In genomic region chr12:15346488-15346887, GRCh38 we compare ENCODE assay signal across 32 cellular contexts. TPM values are rescaled to one million over a fixed set of nuclear protein-coding genes. Genes with fewer than 3 reads are reported as not detected.
"Had no signal": no experiment of that assay in that cellular context is flagged by ENCODE, and none has a peak within 500 bp of the region (broad histone marks: within the 10 kb centered on the region; RNA-seq: fewer than 3 reads in every experiment).

No MANE protein-coding gene starts in this region.

- DNase-seq: activated CD4-positive, alpha-beta memory T cell treated with anti-CD3 and anti-CD28 coated beads, Interleukin-2, amount 10 ng/mL, durations not matched to agents 7 days and 5 days; activated CD4-positive, alpha-beta T cell treated with anti-CD3 and anti-CD28 coated beads for 36 hours; activated CD4-positive, alpha-beta T cell treated with anti-CD3 and anti-CD28 coated beads, Interleukin-2, amount 10 ng/mL, durations not matched to agents 24 days and 14 days; activated CD4-positive, CD25-positive, alpha-beta regulatory T cell; activated CD4-positive, CD25-positive, alpha-beta regulatory T cell treated with anti-CD3 and anti-CD28 coated beads, Interleukin-2, amount 50 U/mL, for 72 hours; activated CD8-positive, alpha-beta memory T cell treated with anti-CD3 and anti-CD28 coated beads, Interleukin-2, amount 50 U/mL, for 48 hours; activated gamma-delta T cell; activated naive CD4-positive, alpha-beta T cell; activated naive CD4-positive, alpha-beta T cell treated with anti-CD3 and anti-CD28 coated beads, Interleukin-2, amount 10 ng/mL, durations not matched to agents 7 days and 5 days; activated naive CD8-positive, alpha-beta T cell treated with anti-CD3 and anti-CD28 coated beads, Interleukin-2, amount 10 ng/mL, durations not matched to agents 7 days and 5 days; activated T-cell treated with anti-CD3 and anti-CD28 coated beads for 4 hours; activated T-cell treated with anti-CD3 and anti-CD28 coated beads, Interleukin-2, amount 50 U/mL, for 24 hours; activated T-cell treated with anti-CD3 and anti-CD28 coated beads, Interleukin-2, amount 50 U/mL, for 72 hours; central memory CD4-positive, alpha-beta T cell; cerebellar nuclear complex; colonic mucosa; effector CD8-positive, alpha-beta T cell; esophagus squamous epithelium; foreskin melanocyte; heart right ventricle; T-helper 2 cell had no signal

- H3K36me3 ChIP-seq: ascending aorta, breast epithelium, cardiac muscle cell, colonic mucosa, esophagus squamous epithelium, gastroesophageal sphincter, heart right ventricle had no signal

- H3K4me1 ChIP-seq: breast epithelium, colonic mucosa, esophagus squamous epithelium, gastroesophageal sphincter had no signal

- H3K27me3 ChIP-seq: ascending aorta, breast epithelium, cardiac muscle cell, colonic mucosa, esophagus squamous epithelium had no signal

- H3K36me3 Mint-ChIP-seq: activated naive CD4-positive, alpha-beta T cell treated with anti-CD3 and anti-CD28 coated beads, Interleukin-2, amount 10 ng/mL, durations not matched to agents 7 days and 5 days; activated naive CD4-positive, alpha-beta T cell treated with anti-CD3 and anti-CD28 coated beads, Interleukin-2, amount 50 U/mL, for 72 hours; activated naive CD8-positive, alpha-beta T cell treated with anti-CD3 and anti-CD28 coated beads, Interleukin-2, amount 10 ng/mL, durations not matched to agents 7 days and 5 days had no signal

- H3K4me3 Mint-ChIP-seq: activated CD4-positive, alpha-beta memory T cell treated with anti-CD3 and anti-CD28 coated beads, Interleukin-2, amount 10 ng/mL, durations not matched to agents 7 days and 5 days; activated CD4-positive, alpha-beta T cell treated with anti-CD3 and anti-CD28 coated beads for 36 hours; activated CD4-positive, alpha-beta T cell treated with anti-CD3 and anti-CD28 coated beads, Interleukin-2, amount 10 ng/mL, durations not matched to agents 24 days and 14 days; activated naive CD4-positive, alpha-beta T cell treated with anti-CD3 and anti-CD28 coated beads, Interleukin-2, amount 10 ng/mL, durations not matched to agents 7 days and 5 days; activated naive CD8-positive, alpha-beta T cell treated with anti-CD3 and anti-CD28 coated beads, Interleukin-2, amount 10 ng/mL, durations not matched to agents 7 days and 5 days; activated T-cell treated with anti-CD3 and anti-CD28 coated beads, Interleukin-2, amount 50 U/mL, for 24 hours; activated T-cell treated with anti-CD3 and anti-CD28 coated beads, Interleukin-2, amount 50 U/mL, for 72 hours; brain had no signal

- H3K4me3 ChIP-seq: ascending aorta, breast epithelium, cardiac muscle cell, colonic mucosa, esophagus squamous epithelium, gastroesophageal sphincter, heart right ventricle had no signal

- H3K9me3 Mint-ChIP-seq: activated CD4-positive, alpha-beta memory T cell treated with anti-CD3 and anti-CD28 coated beads, Interleukin-2, amount 10 ng/mL, durations not matched to agents 7 days and 5 days; activated CD4-positive, alpha-beta T cell treated with anti-CD3 and anti-CD28 coated beads, Interleukin-2, amount 10 ng/mL, durations not matched to agents 24 days and 14 days; activated naive CD4-positive, alpha-beta T cell treated with anti-CD3 and anti-CD28 coated beads, Interleukin-2, amount 10 ng/mL, durations not matched to agents 7 days and 5 days; activated naive CD4-positive, alpha-beta T cell treated with anti-CD3 and anti-CD28 coated beads, Interleukin-2, amount 50 U/mL, for 72 hours; activated naive CD8-positive, alpha-beta T cell treated with anti-CD3 and anti-CD28 coated beads, Interleukin-2, amount 10 ng/mL, durations not matched to agents 7 days and 5 days; activated T-cell treated with anti-CD3 and anti-CD28 coated beads, Interleukin-2, amount 50 U/mL, for 24 hours; activated T-cell treated with anti-CD3 and anti-CD28 coated beads, Interleukin-2, amount 50 U/mL, for 72 hours had no signal

- ATAC-seq: activated CD4-positive, alpha-beta T cell treated with anti-CD3 and anti-CD28 coated beads for 36 hours; activated naive CD4-positive, alpha-beta T cell treated with anti-CD3 and anti-CD28 coated beads, Interleukin-2, amount 50 U/mL, for 72 hours; activated T-cell treated with anti-CD3 and anti-CD28 coated beads, Interleukin-2, amount 50 U/mL, for 72 hours; gastroesophageal sphincter; heart right ventricle had no signal

- H3K27ac Mint-ChIP-seq: activated CD4-positive, alpha-beta memory T cell treated with anti-CD3 and anti-CD28 coated beads, Interleukin-2, amount 10 ng/mL, durations not matched to agents 7 days and 5 days; activated CD4-positive, alpha-beta T cell treated with anti-CD3 and anti-CD28 coated beads for 36 hours; activated CD4-positive, alpha-beta T cell treated with anti-CD3 and anti-CD28 coated beads, Interleukin-2, amount 10 ng/mL, durations not matched to agents 24 days and 14 days; activated naive CD4-positive, alpha-beta T cell treated with anti-CD3 and anti-CD28 coated beads, Interleukin-2, amount 10 ng/mL, durations not matched to agents 7 days and 5 days; activated naive CD4-positive, alpha-beta T cell treated with anti-CD3 and anti-CD28 coated beads, Interleukin-2, amount 50 U/mL, for 72 hours; activated naive CD8-positive, alpha-beta T cell treated with anti-CD3 and anti-CD28 coated beads, Interleukin-2, amount 10 ng/mL, durations not matched to agents 7 days and 5 days; activated T-cell treated with anti-CD3 and anti-CD28 coated beads, Interleukin-2, amount 50 U/mL, for 24 hours; activated T-cell treated with anti-CD3 and anti-CD28 coated beads, Interleukin-2, amount 50 U/mL, for 72 hours had no signal

- H3K9me3 ChIP-seq: ascending aorta, breast epithelium, colonic mucosa, esophagus squamous epithelium, gastroesophageal sphincter, heart right ventricle had no signal

- H3K27ac ChIP-seq: ascending aorta, breast epithelium, cardiac muscle cell, colonic mucosa, epithelial cell of prostate, esophagus squamous epithelium, gastroesophageal sphincter, heart right ventricle had no signal

- FAIRE-seq: endometrium, endothelial cell of umbilical vein had no signal

- H3K27me3 Mint-ChIP-seq: brain had no signal

- H3K4me1 Mint-ChIP-seq: activated CD4-positive, alpha-beta memory T cell treated with anti-CD3 and anti-CD28 coated beads, Interleukin-2, amount 10 ng/mL, durations not matched to agents 7 days and 5 days; activated CD4-positive, alpha-beta T cell treated with anti-CD3 and anti-CD28 coated beads for 36 hours; activated CD4-positive, alpha-beta T cell treated with anti-CD3 and anti-CD28 coated beads, Interleukin-2, amount 10 ng/mL, durations not matched to agents 24 days and 14 days; activated naive CD4-positive, alpha-beta T cell treated with anti-CD3 and anti-CD28 coated beads, Interleukin-2, amount 10 ng/mL, durations not matched to agents 7 days and 5 days; activated naive CD8-positive, alpha-beta T cell treated with anti-CD3 and anti-CD28 coated beads, Interleukin-2, amount 10 ng/mL, durations not matched to agents 7 days and 5 days had no signal

RNA-seq across cellular contexts. Expression of gene PTPRO, which starts 24.2 kb away (rescaled TPM):
- total RNA-seq: dermis microvascular lymphatic vessel endothelial cell, endothelial cell of umbilical vein, glomerular endothelial cell had no signal
- polyA plus RNA-seq: cardiac muscle cell, endothelial cell of umbilical vein had no signal
